Comparison of ENCODE assay signal across 8 cellular contexts in the genomic region with DNA sequence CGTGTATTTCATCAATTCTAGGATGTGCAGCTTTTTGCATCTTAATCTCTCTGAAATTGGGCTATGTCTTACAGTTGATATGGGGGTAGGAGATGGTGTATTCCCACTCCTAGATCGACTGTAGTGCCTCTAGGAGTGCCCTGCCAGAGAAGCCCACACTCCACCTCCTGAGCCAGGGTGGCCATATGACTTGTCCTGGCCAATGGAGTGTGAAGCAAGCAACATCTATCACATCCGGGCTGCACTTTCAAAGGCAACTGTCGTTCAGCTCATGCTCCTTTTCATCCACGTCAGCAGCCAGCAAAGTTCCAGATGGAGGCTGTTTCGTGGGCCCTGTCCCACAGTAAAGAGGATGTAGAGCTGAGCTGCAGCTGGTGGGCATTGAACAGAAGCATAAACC.
DNase-seq lines count a peak whose midpoint lies in the region; ATAC-seq and TF ChIP-seq lines count a peak whose summit lies in the region.

No MANE protein-coding gene starts in this region.

- ATAC-seq in GM21528 (IDR thresholded peaks at IDR 0.05; ENCODE audit: low FRiP score, unreplicated experiment): peak; percentile 76

- H3K4me3 ChIP-seq in fibroblast of mammary gland (ENCODE audit: control insufficient read depth, low read depth, low read length): no peak overlapping the region

- no peaks in the 10 kb centered on the region for H3K36me3 Mint-ChIP-seq in IgD-negative memory B cell

- no peaks in the 10 kb centered on the region for H3K27me3 Mint-ChIP-seq in IgD-negative memory B cell

- peak; percentile 50 for TF ChIP-seq POLR2A in GM15510 (IDR thresholded peaks at IDR 0.05; ENCODE audit: borderline replicate concordance, extremely low read depth, insufficient read length)

- no peak for TF ChIP-seq CTCF in fibroblast of mammary gland (conservative IDR thresholded peaks at IDR 0.05; ENCODE audit: control insufficient read depth, insufficient read depth, low read depth, low read length)

- H3K4me1 Mint-ChIP-seq in IgD-negative memory B cell: peaks cover 30 to 35% (median 32%) of the 10 kb centered on the region in 3 donors

- H3K27ac Mint-ChIP-seq in IgD-negative memory B cell: peak overlapping the region; percentile 47 to 93 (median 87)

- no peaks in the 10 kb centered on the region for H3K9me3 Mint-ChIP-seq in IgD-negative memory B cell

- peak overlapping the region; percentile 5 to 64 (median 38) for H3K4me3 Mint-ChIP-seq in IgD-negative memory B cell

- DNase-seq in fibroblast of mammary gland (ENCODE audit: low read depth) (peak; percentile 62), NCI-H146 treated with DMSO at 0.1 percent for 48 hours (lab: John Stamatoyannopoulos, UW; ENCODE audit: unreplicated experiment) (no peak), NK-92 (lab: John Stamatoyannopoulos, UW; ENCODE audit: unreplicated experiment) (no peak), T1000 (lab: John Stamatoyannopoulos, UW) (no peak)
- DNase-seq in stimulated activated CD4-positive, alpha-beta T cell treated with anti-CD3 and anti-CD28 coated beads, Interleukin-4, amount 100 ng/mL, for 4 hours: no peak
